ENCODE assay signal across 11 cellular contexts in the genomic region with DNA sequence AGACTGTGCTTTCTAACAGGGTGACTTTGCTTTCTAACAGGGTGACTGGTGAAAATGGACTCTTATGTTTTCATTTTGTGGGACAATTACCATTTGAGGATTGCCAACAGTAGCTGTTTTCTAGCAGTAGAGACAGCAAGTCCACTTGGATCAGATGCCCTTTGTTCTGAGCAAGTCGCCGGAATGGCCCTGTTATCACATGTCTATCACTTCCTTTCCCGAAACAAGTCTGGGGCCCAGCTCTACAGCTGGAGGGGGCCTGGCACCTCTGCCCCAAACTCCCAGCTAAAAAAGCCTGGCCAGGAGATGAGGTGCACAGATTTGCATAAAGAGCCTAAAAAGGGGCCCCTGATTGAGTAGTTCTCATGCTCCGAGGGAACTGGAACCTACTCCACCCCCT. TPM values are rescaled to one million over a fixed set of nuclear protein-coding genes. Genes with fewer than 3 reads are reported as not detected.
DNase-seq lines count a peak whose midpoint lies in the region; ATAC-seq and TF ChIP-seq lines count a peak whose summit lies in the region.
"Had no signal": no experiment of that assay in that cellular context is flagged by ENCODE, and none has a peak within 500 bp of the region (broad histone marks: within the 10 kb centered on the region; RNA-seq: fewer than 3 reads in every experiment).

No MANE protein-coding gene starts in this region.

- H3K27me3 Mint-ChIP-seq in activated CD4-positive, alpha-beta T cell treated with anti-CD3 and anti-CD28 coated beads, Interleukin-2, amount 10 ng/mL, durations not matched to agents 24 days and 14 days: no peaks in the 10 kb centered on the region
- H3K27me3 Mint-ChIP-seq in activated CD8-positive, alpha-beta T cell treated with anti-CD3 and anti-CD28 coated beads for 36 hours: no peaks in the 10 kb centered on the region
- H3K27me3 Mint-ChIP-seq in stimulated activated memory B cell treated with anti-CD40 and anti-IgM and Interleukin-4, amounts not matched to agents 10 μg/mL and 1 μg/mL and 100 μg/mL, for 72 hours: peaks cover 32% of the 10 kb centered on the region

- H3K36me3 Mint-ChIP-seq in activated CD4-positive, alpha-beta T cell treated with anti-CD3 and anti-CD28 coated beads, Interleukin-2, amount 10 ng/mL, durations not matched to agents 24 days and 14 days (ENCODE audit: low read depth): peaks cover 25% of the 10 kb centered on the region
- H3K36me3 Mint-ChIP-seq in activated CD8-positive, alpha-beta T cell treated with anti-CD3 and anti-CD28 coated beads for 36 hours (ENCODE audit: low read depth): peaks cover 4% of the 10 kb centered on the region
- no peaks in the 10 kb centered on the region for H3K36me3 Mint-ChIP-seq in stimulated activated memory B cell treated with anti-CD40 and anti-IgM and Interleukin-4, amounts not matched to agents 10 μg/mL and 1 μg/mL and 100 μg/mL, for 72 hours
- H3K36me3 Mint-ChIP-seq: naive B cell had no signal

- peak; percentile 63 for DNase-seq in activated CD4-positive, alpha-beta T cell treated with anti-CD3 and anti-CD28 coated beads, Interleukin-2, amount 10 ng/mL, durations not matched to agents 24 days and 14 days
- DNase-seq in activated CD4-positive, alpha-beta T cell treated with anti-CD3 and anti-CD28 coated beads, Interleukin-2, amount 50 U/mL, for 1 hour: no peak
- no peak for DNase-seq in activated CD8-positive, alpha-beta T cell treated with anti-CD3 and anti-CD28 coated beads for 36 hours
- DNase-seq in globus pallidus (ENCODE audit: low spot score): peak; percentile 16
- no peak for DNase-seq in AG08396 (ENCODE audit: low spot score)
- no peak for DNase-seq in anterior cingulate cortex (lab: John Stamatoyannopoulos, UW)
- DNase-seq: DND-41, naive B cell, NCI-H524 treated with DMSO at 0.1 percent for 48 hours had no signal

- POLR2A ChIA-PET in activated CD8-positive, alpha-beta T cell treated with anti-CD3 and anti-CD28 coated beads for 36 hours (lab: Charles Lee): no interaction called here

- intact Hi-C loops in activated CD4-positive, alpha-beta T cell treated with anti-CD3 and anti-CD28 coated beads, Interleukin-2, amount 10 ng/mL, durations not matched to agents 24 days and 14 days (cut with micrococcal nuclease): loop anchor here (5.0 to 10.0 kb wide), 3 partner anchors 928 to 1071 kb away; no protein-coding TSS in a partner anchor
- intact Hi-C loops in activated CD8-positive, alpha-beta T cell treated with anti-CD3 and anti-CD28 coated beads for 36 hours (cut with micrococcal nuclease): no loop called here

- H3K27ac Mint-ChIP-seq in activated CD4-positive, alpha-beta T cell treated with anti-CD3 and anti-CD28 coated beads, Interleukin-2, amount 10 ng/mL, durations not matched to agents 24 days and 14 days: peak overlapping the region; percentile 99
- peak overlapping the region; percentile 96 for H3K27ac Mint-ChIP-seq in activated CD8-positive, alpha-beta T cell treated with anti-CD3 and anti-CD28 coated beads for 36 hours
- H3K27ac Mint-ChIP-seq in stimulated activated memory B cell treated with anti-CD40 and anti-IgM and Interleukin-4, amounts not matched to agents 10 μg/mL and 1 μg/mL and 100 μg/mL, for 72 hours: peak overlapping the region; percentile 65
- H3K27ac Mint-ChIP-seq: naive B cell had no signal

- H3K4me1 Mint-ChIP-seq in activated CD4-positive, alpha-beta T cell treated with anti-CD3 and anti-CD28 coated beads, Interleukin-2, amount 10 ng/mL, durations not matched to agents 24 days and 14 days: peaks cover 82% of the 10 kb centered on the region
- H3K4me1 Mint-ChIP-seq in activated CD8-positive, alpha-beta T cell treated with anti-CD3 and anti-CD28 coated beads for 36 hours (ENCODE audit: low read depth): peaks cover 79% of the 10 kb centered on the region
- peaks cover 19% of the 10 kb centered on the region for H3K4me1 Mint-ChIP-seq in stimulated activated memory B cell treated with anti-CD40 and anti-IgM and Interleukin-4, amounts not matched to agents 10 μg/mL and 1 μg/mL and 100 μg/mL, for 72 hours

- no peak for TF ChIP-seq CTCF in activated CD8-positive, alpha-beta T cell treated with anti-CD3 and anti-CD28 coated beads for 36 hours (IDR thresholded peaks at IDR 0.05)

- ATAC-seq in activated CD8-positive, alpha-beta T cell treated with anti-CD3 and anti-CD28 coated beads for 36 hours: no peak
- no peak for ATAC-seq in stimulated activated memory B cell treated with anti-CD40 and anti-IgM and Interleukin-4, amounts not matched to agents 10 μg/mL and 1 μg/mL and 100 μg/mL, for 72 hours
- no peak for ATAC-seq in HG03457 (IDR thresholded peaks at IDR 0.05; ENCODE audit: unreplicated experiment)

- H3K4me3 Mint-ChIP-seq in activated CD4-positive, alpha-beta T cell treated with anti-CD3 and anti-CD28 coated beads, Interleukin-2, amount 10 ng/mL, durations not matched to agents 24 days and 14 days: peak overlapping the region; percentile 76
- peak overlapping the region; percentile 30 for H3K4me3 Mint-ChIP-seq in activated CD8-positive, alpha-beta T cell treated with anti-CD3 and anti-CD28 coated beads for 36 hours
- H3K4me3 Mint-ChIP-seq in stimulated activated memory B cell treated with anti-CD40 and anti-IgM and Interleukin-4, amounts not matched to agents 10 μg/mL and 1 μg/mL and 100 μg/mL, for 72 hours: no peak overlapping the region

- CTCF ChIA-PET in activated CD8-positive, alpha-beta T cell treated with anti-CD3 and anti-CD28 coated beads for 36 hours (lab: Charles Lee): interaction anchor here (1.0 to 4.6 kb wide), 4 partner anchors 18 to 1014 kb away, joined by 3 to 20 read pairs (median 4); no protein-coding TSS in a partner anchor

- peaks cover 16% of the 10 kb centered on the region for H3K9me3 Mint-ChIP-seq in activated CD4-positive, alpha-beta T cell treated with anti-CD3 and anti-CD28 coated beads, Interleukin-2, amount 10 ng/mL, durations not matched to agents 24 days and 14 days
- no peaks in the 10 kb centered on the region for H3K9me3 Mint-ChIP-seq in activated CD8-positive, alpha-beta T cell treated with anti-CD3 and anti-CD28 coated beads for 36 hours
- no peaks in the 10 kb centered on the region for H3K9me3 Mint-ChIP-seq in stimulated activated memory B cell treated with anti-CD40 and anti-IgM and Interleukin-4, amounts not matched to agents 10 μg/mL and 1 μg/mL and 100 μg/mL, for 72 hours
- H3K9me3 Mint-ChIP-seq: naive B cell had no signal

RNA-seq across cellular contexts. Expression of a gene that starts 44.6 kb away (rescaled TPM):
- total RNA-seq in activated CD4-positive, alpha-beta T cell treated with anti-CD3 and anti-CD28 coated beads, Interleukin-2, amount 10 ng/mL, durations not matched to agents 24 days and 14 days: 1.9 and 2.8 TPM in 2 replicates
- 1 to 10 TPM in 1 of 2 experiments, under 1 TPM in 1; 0.54 to 1.1 TPM for total RNA-seq in activated CD8-positive, alpha-beta T cell treated with anti-CD3 and anti-CD28 coated beads for 36 hours

Comparison
In these comparisons a context has a peak if more than half of its experiments do, and no peak if none do; other contexts are left out.
1. DNase-seq: peak in activated CD4-positive, alpha-beta T cell treated with anti-CD3 and anti-CD28 coated beads, Interleukin-2, amount 10 ng/mL, durations not matched to agents 24 days and 14 days (single experiment) and globus pallidus (single experiment); none in activated CD4-positive, alpha-beta T cell treated with anti-CD3 and anti-CD28 coated beads, Interleukin-2, amount 50 U/mL, for 1 hour (single experiment), activated CD8-positive, alpha-beta T cell treated with anti-CD3 and anti-CD28 coated beads for 36 hours (single experiment), AG08396 (single experiment) and anterior cingulate cortex (0 of 58).
2. Peak in every context shown above with its lines, with median percentiles within 50 percentile points of each other: H3K27ac Mint-ChIP-seq.